ENCODE assay signal across 10 cellular contexts in the genomic region with DNA sequence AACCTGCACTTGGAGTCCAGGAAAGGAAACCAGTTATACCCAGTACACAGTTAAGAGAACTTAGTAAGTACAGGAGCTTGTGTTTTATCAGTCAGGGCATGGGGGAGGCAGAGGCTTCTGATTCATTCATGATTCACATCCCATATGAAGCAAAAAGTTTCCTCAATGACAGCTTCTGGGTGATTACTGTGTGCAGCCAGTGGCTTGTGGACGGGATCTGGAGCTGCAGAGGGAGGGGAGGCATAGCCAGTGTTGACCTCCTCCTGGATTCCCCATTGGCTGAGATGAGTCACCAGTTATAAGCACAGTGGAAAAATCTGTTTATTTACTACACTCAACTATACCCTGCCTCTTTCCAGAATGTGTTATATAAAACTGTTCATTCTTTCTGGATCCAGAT. TPM values are rescaled to one million over a fixed set of nuclear protein-coding genes. Genes with fewer than 3 reads are reported as not detected.
A peak's percentile ranks its signal among the peaks of the same experiment; 100 is the strongest.
DNase-seq lines count a peak whose midpoint lies in the region; ATAC-seq and TF ChIP-seq lines count a peak whose summit lies in the region.
"Had no signal": no experiment of that assay in that cellular context is flagged by ENCODE, and none has a peak within 500 bp of the region (broad histone marks: within the 10 kb centered on the region; RNA-seq: fewer than 3 reads in every experiment).

No MANE protein-coding gene starts in this region.

- H3K9me3 ChIP-seq in BE2C: no peaks in the 10 kb centered on the region

- no peaks in the 10 kb centered on the region for H3K9me3 Mint-ChIP-seq in activated naive CD4-positive, alpha-beta T cell treated with anti-CD3 and anti-CD28 coated beads, Interleukin-2, amount 50 U/mL, for 24 hours

- H3K4me1 ChIP-seq in BE2C: no peaks in the 10 kb centered on the region

- ATAC-seq in HG03521 (IDR thresholded peaks at IDR 0.05; ENCODE audit: unreplicated experiment): no peak

- no peaks in the 10 kb centered on the region for H3K36me3 Mint-ChIP-seq in activated naive CD4-positive, alpha-beta T cell treated with anti-CD3 and anti-CD28 coated beads, Interleukin-2, amount 50 U/mL, for 24 hours

- peak overlapping the region; percentile 70 for H3K27ac Mint-ChIP-seq in activated naive CD4-positive, alpha-beta T cell treated with anti-CD3 and anti-CD28 coated beads, Interleukin-2, amount 50 U/mL, for 24 hours

- DNase-seq in ACHN (peak; percentile 94), HS-27A (ENCODE audit: low read depth) (peak; percentile 64), lung microvascular endothelial cell (ENCODE audit: low read depth in 2 of 2) (peak; percentile 92 to 99), NCI-H82 treated with DMSO at 0.1 percent for 48 hours (lab: John Stamatoyannopoulos, UW; ENCODE audit: unreplicated experiment) (no peak), NCI-H510A treated with DMSO at 0.1 percent for 48 hours (lab: John Stamatoyannopoulos, UW) (no peak), BE2C (no peak)
- DNase-seq: effector memory CD4-positive, alpha-beta T cell; NCI-H1694 had no signal

- H3K27me3 Mint-ChIP-seq in activated naive CD4-positive, alpha-beta T cell treated with anti-CD3 and anti-CD28 coated beads, Interleukin-2, amount 50 U/mL, for 24 hours: no peaks in the 10 kb centered on the region

- H3K4me1 Mint-ChIP-seq in activated naive CD4-positive, alpha-beta T cell treated with anti-CD3 and anti-CD28 coated beads, Interleukin-2, amount 50 U/mL, for 24 hours: peaks cover 9% of the 10 kb centered on the region

- H3K36me3 ChIP-seq in BE2C: no peaks in the 10 kb centered on the region

- H3K4me3 Mint-ChIP-seq in activated naive CD4-positive, alpha-beta T cell treated with anti-CD3 and anti-CD28 coated beads, Interleukin-2, amount 50 U/mL, for 24 hours: no peak overlapping the region

- no peak overlapping the region for H3K4me3 ChIP-seq in BE2C (ENCODE audit: low read depth, low read length)

- H3K27me3 ChIP-seq in BE2C: no peaks in the 10 kb centered on the region; the same call in 1 of the 2 replicates

- no peak for TF ChIP-seq CTCF in BE2C (IDR thresholded peaks at IDR 0.05; ENCODE audit: low read depth, low read length)

- in situ Hi-C loops in ACHN (cut with HindIII; ENCODE audit: low pct_ligation_motif_present, low pct_unique_long_range_greater_than_20kb, low sequenced_read_pairs): no loop called here

RNA-seq across cellular contexts. Expression of a gene that starts 17.7 kb away (rescaled TPM):
- 0.65 TPM in 1 of 2 replicates, not detected in the other for total RNA-seq in lung microvascular endothelial cell
- polyA plus RNA-seq in BE2C (2012; ENCODE audit: insufficient read depth, insufficient read length, low read depth): not detected

Comparison
In these comparisons a context has a peak if more than half of its experiments do, and no peak if none do; other contexts are left out.
1. DNase-seq: peak in ACHN (single experiment), HS-27A (single experiment) and lung microvascular endothelial cell (2 of 2); none in NCI-H82 treated with DMSO at 0.1 percent for 48 hours (single experiment), NCI-H510A treated with DMSO at 0.1 percent for 48 hours (single experiment) and BE2C (single experiment).